16 cellular contexts compared by ENCODE assay signal in genomic region chr3:9207076-9207763, GRCh38. TPM values are rescaled to one million over a fixed set of nuclear protein-coding genes. Genes with fewer than 3 reads are reported as not detected.
A peak's percentile ranks its signal among the peaks of the same experiment; 100 is the strongest.
DNase-seq lines count a peak whose midpoint lies in the region; ATAC-seq and TF ChIP-seq lines count a peak whose summit lies in the region.
"Had no signal": no experiment of that assay in that cellular context is flagged by ENCODE, and none has a peak within 500 bp of the region (broad histone marks: within the 10 kb centered on the region; RNA-seq: fewer than 3 reads in every experiment).

No MANE protein-coding gene starts in this region.

- H3K4me1 Mint-ChIP-seq in endodermal cell, result peaks cover 33% of the 10 kb centered on the region
- H3K4me1 Mint-ChIP-seq in Caco-2 (ENCODE audit: low read depth, unreplicated experiment), result no peaks in the 10 kb centered on the region
- H3K4me1 Mint-ChIP-seq: B cell; CD8-positive, alpha-beta memory T cell had no signal

- H3K36me3 ChIP-seq in OCI-LY3 (replicated peaks; ENCODE audit: low read depth, low read length), result peaks cover 5% of the 10 kb centered on the region
- no peaks in the 10 kb centered on the region for H3K36me3 ChIP-seq in endodermal cell (ENCODE audit: control insufficient read depth, insufficient read depth, low read length)
- no peaks in the 10 kb centered on the region for H3K36me3 ChIP-seq in mucosa of descending colon (ENCODE audit: low read depth)
- H3K36me3 ChIP-seq in transverse colon, result no peaks in the 10 kb centered on the region
- H3K36me3 ChIP-seq in Caco-2 (ENCODE audit: control insufficient read depth, insufficient read depth, low read length), result no peaks in the 10 kb centered on the region

- H3K27ac Mint-ChIP-seq in endodermal cell, result no peak overlapping the region
- H3K27ac Mint-ChIP-seq in Caco-2 (ENCODE audit: unreplicated experiment), result no peak overlapping the region
- H3K27ac Mint-ChIP-seq: B cell, GM23338 had no signal

- no peak overlapping the region for H2AFZ ChIP-seq in OCI-LY3 (ENCODE audit: low read depth, low read length)
- H2AFZ ChIP-seq: GM23338 had no signal

- H3K9me3 Mint-ChIP-seq in endodermal cell (no peaks in the 10 kb centered on the region), Caco-2 (ENCODE audit: unreplicated experiment) (no peaks in the 10 kb centered on the region)
- H3K9me3 Mint-ChIP-seq: CD8-positive, alpha-beta memory T cell; GM23338 had no signal

- in situ Hi-C loops in transverse colon (cut with MboI; ENCODE audit: low pct_ligation_motif_present in 1 of 4, low pct_unique_long_range_greater_than_20kb in 1 of 4, low sequenced_read_pairs in 3 of 4), result no loop called here

- no TSS peak for BruUV-seq in Caco-2 (replicated peaks; lab: Mats Ljungman, UMichigan)

- POLR2A ChIA-PET in Caco-2 (lab: Charles Lee), result no interaction called here

- TF ChIP-seq CTCF in OCI-LY3 (IDR thresholded peaks at IDR 0.05; ENCODE audit: low read depth, low read length) (no peak), endodermal cell (conservative IDR thresholded peaks at IDR 0.05) (no peak), mucosa of descending colon (IDR thresholded peaks at IDR 0.05) (no peak), transverse colon (IDR thresholded peaks at IDR 0.05) (no peak), Caco-2 (IDR thresholded peaks at IDR 0.05; ENCODE audit: insufficient read depth in 1 of 2, low read depth in 1 of 2, low read length in 1 of 2, severe bottlenecking in 1 of 2, unreplicated experiment in 1 of 2) (no peak)

- H3K9ac ChIP-seq in OCI-LY3 (ENCODE audit: low read length) (no peak overlapping the region), endodermal cell (ENCODE audit: extremely low read depth, low read length, poor library complexity, severe bottlenecking) (no peak overlapping the region)

- no peak overlapping the region for H3K4me3 Mint-ChIP-seq in endodermal cell
- H3K4me3 Mint-ChIP-seq in Caco-2 (ENCODE audit: unreplicated experiment), result no peak overlapping the region
- H3K4me3 Mint-ChIP-seq: B cell; CD4-positive, CD25-positive, alpha-beta regulatory T cell; CD8-positive, alpha-beta memory T cell; GM23338 had no signal

- H3K4me1 ChIP-seq in OCI-LY3 (ENCODE audit: low read length), result peaks cover 52% of the 10 kb centered on the region
- peaks cover 10% of the 10 kb centered on the region for H3K4me1 ChIP-seq in endodermal cell (ENCODE audit: control insufficient read depth, insufficient read depth, low read length)
- peaks cover 4% of the 10 kb centered on the region for H3K4me1 ChIP-seq in mucosa of descending colon (ENCODE audit: low read depth)
- H3K4me1 ChIP-seq in transverse colon, result peaks cover 0 to 11% (median 2%) of the 10 kb centered on the region in 4 donors
- H3K4me1 ChIP-seq in Caco-2, result peaks cover 13% of the 10 kb centered on the region

- CTCF ChIA-PET in Caco-2 (lab: Charles Lee), result interaction anchor here (0.6 kb wide), 1 partner anchor 222 kb away, joined by 3 read pairs; no protein-coding TSS in a partner anchor

- intact Hi-C loops in mucosa of descending colon (cut with DNase I, micrococcal nuclease), result no loop called here
- intact Hi-C loops in transverse colon (cut with DNase I; ENCODE audit: low total_unique reads), result no loop called here
- intact Hi-C loops in Caco-2 (cut with micrococcal nuclease; ENCODE audit: unreplicated experiment), result no loop called here

- TF ChIP-seq EP300 in transverse colon (IDR thresholded peaks at IDR 0.05; ENCODE audit: low read depth), result no peak

- ATAC-seq in mucosa of descending colon, result peak; percentile 83
- ATAC-seq in HG03571 (IDR thresholded peaks at IDR 0.05; ENCODE audit: unreplicated experiment), result no peak
- ATAC-seq: GM23338 had no signal

- no peak overlapping the region for H3K4me3 ChIP-seq in OCI-LY3 (ENCODE audit: low read length)
- no peak overlapping the region for H3K4me3 ChIP-seq in endodermal cell (ENCODE audit: low read length)
- H3K4me3 ChIP-seq in mucosa of descending colon, result no peak overlapping the region
- no peak overlapping the region for H3K4me3 ChIP-seq in transverse colon
- no peak overlapping the region for H3K4me3 ChIP-seq in Caco-2 (ENCODE audit: low read depth, low read length)
- H3K4me3 ChIP-seq: GM23338 had no signal

- H3K9me3 ChIP-seq in OCI-LY3 (ENCODE audit: insufficient read depth, low read length), result no peaks in the 10 kb centered on the region
- H3K9me3 ChIP-seq in endodermal cell (ENCODE audit: control insufficient read depth, low read length), result no peaks in the 10 kb centered on the region
- H3K9me3 ChIP-seq in mucosa of descending colon, result no peaks in the 10 kb centered on the region
- no peaks in the 10 kb centered on the region for H3K9me3 ChIP-seq in transverse colon
- H3K9me3 ChIP-seq in Caco-2, result no peaks in the 10 kb centered on the region

- no peak overlapping the region for H3K27ac ChIP-seq in OCI-LY3 (ENCODE audit: low read length)
- H3K27ac ChIP-seq in endodermal cell (ENCODE audit: low read depth, low read length), result peak overlapping the region; percentile 71
- H3K27ac ChIP-seq in transverse colon, result peak overlapping the region; percentile 10 to 37 (median 26)
- H3K27ac ChIP-seq: HL-60 had no signal

- H3K27me3 Mint-ChIP-seq in endodermal cell (ENCODE audit: insufficient read depth), result peaks cover 9% of the 10 kb centered on the region
- no peaks in the 10 kb centered on the region for H3K27me3 Mint-ChIP-seq in Caco-2 (ENCODE audit: insufficient read depth, unreplicated experiment)
- H3K27me3 Mint-ChIP-seq: CD4-positive, CD25-positive, alpha-beta regulatory T cell had no signal

- H3K4me2 ChIP-seq in OCI-LY3 (ENCODE audit: low read length), result peak overlapping the region; percentile 99; the same call in 1 of the 2 replicates
- H3K4me2 ChIP-seq: GM23338 had no signal

- H3K27me3 ChIP-seq in OCI-LY3 (ENCODE audit: low read depth, low read length) (no peaks in the 10 kb centered on the region), endodermal cell (ENCODE audit: control insufficient read depth, insufficient read depth, low read length, poor library complexity, severe bottlenecking) (no peaks in the 10 kb centered on the region), transverse colon (no peaks in the 10 kb centered on the region), Caco-2 (replicated peaks; ENCODE audit: control insufficient read depth, insufficient read depth, low read length) (no peaks in the 10 kb centered on the region)

- no peaks in the 10 kb centered on the region for H4K20me1 ChIP-seq in OCI-LY3 (ENCODE audit: insufficient read depth, low read length)

- DNase-seq in endodermal cell (no peak), mucosa of descending colon (peak in 1 of 3 donors; percentile 13), transverse colon (no peak), RKO (ENCODE audit: low spot score) (no peak), medulla oblongata (ENCODE audit: extremely low spot score) (no peak), Caco-2 (no peak)
- DNase-seq: C1 segment of cervical spinal cord; CD4-positive, CD25-positive, alpha-beta regulatory T cell; CD8-positive, alpha-beta memory T cell; COR-L47; HCEC 1CT had no signal

- no peaks in the 10 kb centered on the region for H3K79me2 ChIP-seq in OCI-LY3 (ENCODE audit: low read length)

- WGBS in endodermal cell (ENCODE audit: insufficient coverage in 1 of 2, insufficient read length in 1 of 2), 2 experiments, result 94% methylated on average over 4 to 7 of the region's 7 CpGs
- WGBS in transverse colon (ENCODE audit: low coverage in 1 of 2), 2 donors, result 43 to 63% methylated on average over 6 to 7 of the region's 7 CpGs

- H3K36me3 Mint-ChIP-seq in endodermal cell (ENCODE audit: low read depth) (no peaks in the 10 kb centered on the region), Caco-2 (ENCODE audit: insufficient read depth, unreplicated experiment) (no peaks in the 10 kb centered on the region)
- H3K36me3 Mint-ChIP-seq: CD4-positive, CD25-positive, alpha-beta regulatory T cell; CD8-positive, alpha-beta memory T cell had no signal

- no peak for TF ChIP-seq POLR2A in transverse colon (IDR thresholded peaks at IDR 0.05)

RNA-seq across cellular contexts. Expression of gene SRGAP3, which starts 42.2 kb away (rescaled TPM):
- total RNA-seq in endodermal cell (1 to 10 TPM; 5.0 to 8.1 TPM), mucosa of descending colon (1 to 10 TPM; 6.4 to 9.0 (median 8.6) TPM), transverse colon (10 to 100 TPM in 3 of 4 donors, 1 to 10 TPM in 1; 7.5 to 33.8 (median 16.0) TPM), Caco-2 (2022) (1.3 and 1.6 TPM in 2 replicates)
- polyA plus RNA-seq in endodermal cell (2013, experiment 1 of 2), result 81.2 TPM
- 69.8 TPM for polyA plus RNA-seq in endodermal cell (2013, experiment 2 of 2)
